Comparison of ENCODE assay signal across 20 cellular contexts in genomic region chr1:211870156-211870555, GRCh38. TPM values are rescaled to one million over a fixed set of nuclear protein-coding genes. Genes with fewer than 3 reads are reported as not detected.
DNase-seq lines count a peak whose midpoint lies in the region; ATAC-seq and TF ChIP-seq lines count a peak whose summit lies in the region.
"Had no signal": no experiment of that assay in that cellular context is flagged by ENCODE, and none has a peak within 500 bp of the region (broad histone marks: within the 10 kb centered on the region; RNA-seq: fewer than 3 reads in every experiment).

No MANE protein-coding gene starts in this region.

- DNase-seq in EH (ENCODE audit: low read depth) (peak; percentile 73), NCI-H226 (peak; percentile 4), choroid plexus epithelial cell (ENCODE audit: low read depth) (peak; percentile 51), non-pigmented ciliary epithelial cell (ENCODE audit: low read depth) (peak; percentile 17), NCI-H2196 treated with DMSO at 0.1 percent for 48 hours (lab: John Stamatoyannopoulos, UW; ENCODE audit: unreplicated experiment) (no peak)
- DNase-seq in activated CD4-positive, alpha-beta T cell treated with anti-CD3 and anti-CD28 coated beads for 4 hours = no peak
- no peak for DNase-seq in naive thymus-derived CD8-positive, alpha-beta T cell
- DNase-seq in effector CD4-positive, alpha-beta T cell = no peak
- DNase-seq: CD8-positive, alpha-beta T cell; H9; MV-4-11; NCI-H1436; NCI-H2081 treated with DMSO at 0.1 percent for 48 hours; NCI-H2227 treated with DMSO at 0.1 percent for 48 hours; NCI-H526 treated with DMSO at 0.1 percent for 48 hours; NK-92 treated with Interleukin-12 subunit alpha and Interleukin-12 subunit beta, amount 100 ng/mL, for 24 hours; OCI-M1; RPMI8226 had no signal

- peaks cover 4 to 26% (median 16%) of the 10 kb centered on the region in 9 donors for H3K9me3 Mint-ChIP-seq in naive thymus-derived CD8-positive, alpha-beta T cell

- no peak overlapping the region for H3K4me3 ChIP-seq in choroid plexus epithelial cell (ENCODE audit: low read depth, low read length)
- H3K4me3 ChIP-seq: A549 had no signal

- TF ChIP-seq CTCF in choroid plexus epithelial cell (conservative IDR thresholded peaks at IDR 0.05; ENCODE audit: low read depth, low read length) = no peak

- ATAC-seq in naive thymus-derived CD8-positive, alpha-beta T cell = no peak
- ATAC-seq: A549; CD8-positive, alpha-beta T cell had no signal

- peaks cover 0 to 2% (median 0%) of the 10 kb centered on the region in 4 donors for H3K4me1 Mint-ChIP-seq in naive thymus-derived CD8-positive, alpha-beta T cell
- H3K4me1 Mint-ChIP-seq: B cell, H9 had no signal

- H3K27me3 Mint-ChIP-seq in naive thymus-derived CD8-positive, alpha-beta T cell = peaks cover 0 to 10% (median 3%) of the 10 kb centered on the region in 5 donors

- POLR2A ChIA-PET in naive thymus-derived CD8-positive, alpha-beta T cell (lab: Charles Lee) = no interaction called here

- no peak overlapping the region for H3K4me3 Mint-ChIP-seq in naive thymus-derived CD8-positive, alpha-beta T cell
- H3K4me3 Mint-ChIP-seq: B cell; CD8-positive, alpha-beta T cell; H9 had no signal

- H3K27ac Mint-ChIP-seq in naive thymus-derived CD8-positive, alpha-beta T cell = no peak overlapping the region
- H3K27ac Mint-ChIP-seq: B cell; CD8-positive, alpha-beta T cell; H9 had no signal

- peaks cover 2 to 20% (median 12%) of the 10 kb centered on the region in 3 donors for H3K36me3 Mint-ChIP-seq in naive thymus-derived CD8-positive, alpha-beta T cell

RNA-seq across cellular contexts. Expression of gene LPGAT1, which starts 39.6 kb away (rescaled TPM):
- 10 to 100 TPM; 15.7 to 21.0 TPM for total RNA-seq in naive thymus-derived CD8-positive, alpha-beta T cell
- polyA plus RNA-seq in naive thymus-derived CD8-positive, alpha-beta T cell = 10 to 100 TPM in 1 of 3 donors, 1 to 10 TPM in 2; 6.1 to 16.2 (median 8.6) TPM

Comparison
In these comparisons a context has a peak if more than half of its experiments do, and no peak if none do; other contexts are left out.
1. DNase-seq: peak in EH (single experiment), NCI-H226 (single experiment), choroid plexus epithelial cell (single experiment) and non-pigmented ciliary epithelial cell (single experiment); none in activated CD4-positive, alpha-beta T cell treated with anti-CD3 and anti-CD28 coated beads for 4 hours (0 of 2), NCI-H2196 treated with DMSO at 0.1 percent for 48 hours (single experiment), naive thymus-derived CD8-positive, alpha-beta T cell (0 of 10) and effector CD4-positive, alpha-beta T cell (single experiment).